Comparison of ENCODE assay signal across 2 cellular contexts in the genomic region with DNA sequence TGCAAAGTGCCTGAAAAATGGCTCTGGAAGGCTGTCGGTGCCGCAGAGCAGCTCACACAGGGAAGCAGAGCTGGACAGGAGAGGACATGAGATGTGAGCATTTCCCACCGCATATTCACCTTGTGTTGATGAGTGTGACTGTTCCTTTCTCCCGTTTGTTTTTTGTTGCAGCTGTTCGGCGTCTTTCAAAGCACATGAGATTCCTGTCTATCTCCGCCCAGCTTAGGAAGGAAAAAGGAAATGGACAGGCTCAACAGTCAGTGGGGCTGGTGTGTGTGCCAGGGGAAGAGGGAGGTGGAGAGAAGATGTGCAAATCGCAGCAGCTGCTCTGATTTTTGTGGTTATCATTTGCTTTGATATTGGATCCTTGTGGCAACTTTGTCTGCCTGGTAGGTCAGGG.
TF ChIP-seq lines count a peak whose summit lies in the region.

No MANE protein-coding gene starts in this region.

TF ChIP-seq in SK-N-SH, 30 proteins besides CTCF, POLR2A, EP300 and RAD21:
- TF ChIP-seq CHD2 (IDR thresholded peaks at IDR 0.05; ENCODE audit: low read length, partially characterized antibody) = no peak
- TF ChIP-seq NFIC (IDR thresholded peaks at IDR 0.05; ENCODE audit: borderline replicate concordance) = no peak
- TF ChIP-seq, protein P1, sequence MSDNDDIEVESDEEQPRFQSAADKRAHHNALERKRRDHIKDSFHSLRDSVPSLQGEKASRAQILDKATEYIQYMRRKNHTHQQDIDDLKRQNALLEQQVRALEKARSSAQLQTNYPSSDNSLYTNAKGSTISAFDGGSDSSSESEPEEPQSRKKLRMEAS (IDR thresholded peaks at IDR 0.05; ENCODE audit: low read depth) = no peak
TF ChIP-seq in SK-N-SH: peak in this region for 0.

TF ChIP-seq in SK-N-SH treated with all-trans-retinoic acid at 6 μM for 48 hours, 23 proteins besides CTCF, POLR2A, EP300 and RAD21:
- TF ChIP-seq, protein P2, sequence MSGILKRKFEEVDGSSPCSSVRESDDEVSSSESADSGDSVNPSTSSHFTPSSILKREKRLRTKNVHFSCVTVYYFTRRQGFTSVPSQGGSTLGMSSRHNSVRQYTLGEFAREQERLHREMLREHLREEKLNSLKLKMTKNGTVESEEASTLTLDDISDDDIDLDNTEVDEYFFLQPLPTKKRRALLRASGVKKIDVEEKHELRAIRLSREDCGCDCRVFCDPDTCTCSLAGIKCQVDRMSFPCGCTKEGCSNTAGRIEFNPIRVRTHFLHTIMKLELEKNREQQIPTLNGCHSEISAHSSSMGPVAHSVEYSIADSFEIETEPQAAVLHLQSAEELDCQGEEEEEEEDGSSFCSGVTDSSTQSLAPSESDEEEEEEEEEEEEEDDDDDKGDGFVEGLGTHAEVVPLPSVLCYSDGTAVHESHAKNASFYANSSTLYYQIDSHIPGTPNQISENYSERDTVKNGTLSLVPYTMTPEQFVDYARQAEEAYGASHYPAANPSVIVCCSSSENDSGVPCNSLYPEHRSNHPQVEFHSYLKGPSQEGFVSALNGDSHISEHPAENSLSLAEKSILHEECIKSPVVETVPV (CRISPR knock-in tag; IDR thresholded peaks at IDR 0.05) = no peak
- TF ChIP-seq ZNF565 (CRISPR knock-in tag; conservative IDR thresholded peaks at IDR 0.05; ENCODE audit: low read depth) (no peak), ZNF70 (CRISPR knock-in tag; IDR thresholded peaks at IDR 0.05) (no peak), ARNTL (CRISPR knock-in tag; IDR thresholded peaks at IDR 0.05; ENCODE audit: borderline replicate concordance, low read depth) (no peak)
- TF ChIP-seq, protein P3, sequence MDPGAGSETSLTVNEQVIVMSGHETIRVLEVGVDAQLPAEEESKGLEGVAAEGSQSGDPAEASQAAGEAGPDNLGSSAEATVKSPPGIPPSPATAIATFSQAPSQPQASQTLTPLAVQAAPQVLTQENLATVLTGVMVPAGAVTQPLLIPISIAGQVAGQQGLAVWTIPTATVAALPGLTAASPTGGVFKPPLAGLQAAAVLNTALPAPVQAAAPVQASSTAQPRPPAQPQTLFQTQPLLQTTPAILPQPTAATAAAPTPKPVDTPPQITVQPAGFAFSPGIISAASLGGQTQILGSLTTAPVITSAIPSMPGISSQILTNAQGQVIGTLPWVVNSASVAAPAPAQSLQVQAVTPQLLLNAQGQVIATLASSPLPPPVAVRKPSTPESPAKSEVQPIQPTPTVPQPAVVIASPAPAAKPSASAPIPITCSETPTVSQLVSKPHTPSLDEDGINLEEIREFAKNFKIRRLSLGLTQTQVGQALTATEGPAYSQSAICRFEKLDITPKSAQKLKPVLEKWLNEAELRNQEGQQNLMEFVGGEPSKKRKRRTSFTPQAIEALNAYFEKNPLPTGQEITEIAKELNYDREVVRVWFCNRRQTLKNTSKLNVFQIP (CRISPR knock-in tag; IDR thresholded peaks at IDR 0.05; ENCODE audit: borderline replicate concordance, low read depth) = no peak
- TF ChIP-seq, protein P4, sequence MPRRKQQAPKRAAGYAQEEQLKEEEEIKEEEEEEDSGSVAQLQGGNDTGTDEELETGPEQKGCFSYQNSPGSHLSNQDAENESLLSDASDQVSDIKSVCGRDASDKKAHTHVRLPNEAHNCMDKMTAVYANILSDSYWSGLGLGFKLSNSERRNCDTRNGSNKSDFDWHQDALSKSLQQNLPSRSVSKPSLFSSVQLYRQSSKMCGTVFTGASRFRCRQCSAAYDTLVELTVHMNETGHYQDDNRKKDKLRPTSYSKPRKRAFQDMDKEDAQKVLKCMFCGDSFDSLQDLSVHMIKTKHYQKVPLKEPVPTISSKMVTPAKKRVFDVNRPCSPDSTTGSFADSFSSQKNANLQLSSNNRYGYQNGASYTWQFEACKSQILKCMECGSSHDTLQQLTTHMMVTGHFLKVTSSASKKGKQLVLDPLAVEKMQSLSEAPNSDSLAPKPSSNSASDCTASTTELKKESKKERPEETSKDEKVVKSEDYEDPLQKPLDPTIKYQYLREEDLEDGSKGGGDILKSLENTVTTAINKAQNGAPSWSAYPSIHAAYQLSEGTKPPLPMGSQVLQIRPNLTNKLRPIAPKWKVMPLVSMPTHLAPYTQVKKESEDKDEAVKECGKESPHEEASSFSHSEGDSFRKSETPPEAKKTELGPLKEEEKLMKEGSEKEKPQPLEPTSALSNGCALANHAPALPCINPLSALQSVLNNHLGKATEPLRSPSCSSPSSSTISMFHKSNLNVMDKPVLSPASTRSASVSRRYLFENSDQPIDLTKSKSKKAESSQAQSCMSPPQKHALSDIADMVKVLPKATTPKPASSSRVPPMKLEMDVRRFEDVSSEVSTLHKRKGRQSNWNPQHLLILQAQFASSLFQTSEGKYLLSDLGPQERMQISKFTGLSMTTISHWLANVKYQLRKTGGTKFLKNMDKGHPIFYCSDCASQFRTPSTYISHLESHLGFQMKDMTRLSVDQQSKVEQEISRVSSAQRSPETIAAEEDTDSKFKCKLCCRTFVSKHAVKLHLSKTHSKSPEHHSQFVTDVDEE (CRISPR knock-in tag; IDR thresholded peaks at IDR 0.05) = no peak
